ENCODE assay signal across 1 cellular context in the genomic region with DNA sequence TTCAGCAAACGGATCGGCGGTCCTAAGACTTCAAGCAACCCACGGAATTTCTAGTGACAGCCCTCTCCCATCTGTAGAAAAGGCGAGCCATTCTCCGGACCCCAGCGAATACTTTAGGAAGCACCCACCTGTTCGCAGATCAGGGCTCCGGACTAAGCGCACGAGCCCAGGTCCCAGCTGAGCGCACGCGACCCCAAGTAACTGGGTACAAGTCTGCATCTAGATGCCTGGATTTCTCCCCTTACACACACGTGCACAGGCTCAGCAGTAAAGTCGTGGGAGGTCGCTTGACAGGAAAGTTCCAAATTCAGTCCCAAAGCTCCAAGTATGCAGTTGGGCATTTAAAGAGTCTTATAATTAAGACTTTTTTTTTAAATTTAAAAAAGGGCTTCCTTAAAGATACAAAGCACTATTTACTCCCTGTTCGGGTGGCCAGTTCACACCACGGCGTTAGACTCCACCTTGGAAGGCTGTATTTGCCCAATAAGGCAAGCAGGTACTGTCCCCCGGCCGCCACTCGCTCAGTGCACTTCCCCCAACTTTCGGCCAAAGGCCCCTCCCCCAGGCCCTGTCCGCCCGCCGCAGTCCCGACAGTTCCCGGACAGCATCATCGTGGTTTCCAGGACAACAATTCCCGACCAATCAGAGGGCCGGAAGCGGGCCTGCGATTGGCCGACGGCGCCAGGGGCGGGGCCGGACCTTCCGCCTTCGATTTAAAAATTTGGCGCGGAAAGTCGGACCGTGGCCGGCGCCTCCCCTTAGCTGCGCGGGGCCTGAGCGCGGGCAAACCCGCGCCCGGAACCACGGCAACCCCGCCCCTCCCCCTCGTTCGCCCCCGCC.
TF ChIP-seq lines count a peak whose summit lies in the region.

A gene with protein sequence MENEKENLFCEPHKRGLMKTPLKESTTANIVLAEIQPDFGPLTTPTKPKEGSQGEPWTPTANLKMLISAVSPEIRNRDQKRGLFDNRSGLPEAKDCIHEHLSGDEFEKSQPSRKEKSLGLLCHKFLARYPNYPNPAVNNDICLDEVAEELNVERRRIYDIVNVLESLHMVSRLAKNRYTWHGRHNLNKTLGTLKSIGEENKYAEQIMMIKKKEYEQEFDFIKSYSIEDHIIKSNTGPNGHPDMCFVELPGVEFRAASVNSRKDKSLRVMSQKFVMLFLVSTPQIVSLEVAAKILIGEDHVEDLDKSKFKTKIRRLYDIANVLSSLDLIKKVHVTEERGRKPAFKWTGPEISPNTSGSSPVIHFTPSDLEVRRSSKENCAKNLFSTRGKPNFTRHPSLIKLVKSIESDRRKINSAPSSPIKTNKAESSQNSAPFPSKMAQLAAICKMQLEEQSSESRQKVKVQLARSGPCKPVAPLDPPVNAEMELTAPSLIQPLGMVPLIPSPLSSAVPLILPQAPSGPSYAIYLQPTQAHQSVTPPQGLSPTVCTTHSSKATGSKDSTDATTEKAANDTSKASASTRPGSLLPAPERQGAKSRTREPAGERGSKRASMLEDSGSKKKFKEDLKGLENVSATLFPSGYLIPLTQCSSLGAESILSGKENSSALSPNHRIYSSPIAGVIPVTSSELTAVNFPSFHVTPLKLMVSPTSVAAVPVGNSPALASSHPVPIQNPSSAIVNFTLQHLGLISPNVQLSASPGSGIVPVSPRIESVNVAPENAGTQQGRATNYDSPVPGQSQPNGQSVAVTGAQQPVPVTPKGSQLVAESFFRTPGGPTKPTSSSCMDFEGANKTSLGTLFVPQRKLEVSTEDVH (minus strand): TSS at position 526 of the 840 bp plus-strand sequence. CDS start 824 bp downstream, outside the sequence.

TF ChIP-seq in IMR-90, 13 proteins besides CTCF, POLR2A, EP300 and RAD21 (continued from another document):
- TF ChIP-seq, protein P1, sequence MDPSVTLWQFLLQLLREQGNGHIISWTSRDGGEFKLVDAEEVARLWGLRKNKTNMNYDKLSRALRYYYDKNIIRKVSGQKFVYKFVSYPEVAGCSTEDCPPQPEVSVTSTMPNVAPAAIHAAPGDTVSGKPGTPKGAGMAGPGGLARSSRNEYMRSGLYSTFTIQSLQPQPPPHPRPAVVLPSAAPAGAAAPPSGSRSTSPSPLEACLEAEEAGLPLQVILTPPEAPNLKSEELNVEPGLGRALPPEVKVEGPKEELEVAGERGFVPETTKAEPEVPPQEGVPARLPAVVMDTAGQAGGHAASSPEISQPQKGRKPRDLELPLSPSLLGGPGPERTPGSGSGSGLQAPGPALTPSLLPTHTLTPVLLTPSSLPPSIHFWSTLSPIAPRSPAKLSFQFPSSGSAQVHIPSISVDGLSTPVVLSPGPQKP (IDR thresholded peaks at IDR 0.05; ENCODE audit: borderline replicate concordance, low read depth, low read length): no peak
- TF ChIP-seq FOS (IDR thresholded peaks at IDR 0.05; ENCODE audit: low read depth, low read length) (peak; percentile 28; the same call in 1 of the 2 replicates), MXI1 (IDR thresholded peaks at IDR 0.05; ENCODE audit: borderline replicate concordance, low read depth, low read length) (peak; percentile 97)
- TF ChIP-seq, protein P2, sequence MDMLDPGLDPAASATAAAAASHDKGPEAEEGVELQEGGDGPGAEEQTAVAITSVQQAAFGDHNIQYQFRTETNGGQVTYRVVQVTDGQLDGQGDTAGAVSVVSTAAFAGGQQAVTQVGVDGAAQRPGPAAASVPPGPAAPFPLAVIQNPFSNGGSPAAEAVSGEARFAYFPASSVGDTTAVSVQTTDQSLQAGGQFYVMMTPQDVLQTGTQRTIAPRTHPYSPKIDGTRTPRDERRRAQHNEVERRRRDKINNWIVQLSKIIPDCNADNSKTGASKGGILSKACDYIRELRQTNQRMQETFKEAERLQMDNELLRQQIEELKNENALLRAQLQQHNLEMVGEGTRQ (IDR thresholded peaks at IDR 0.05; ENCODE audit: low read depth, low read length): no peak
